In the genomic region with DNA sequence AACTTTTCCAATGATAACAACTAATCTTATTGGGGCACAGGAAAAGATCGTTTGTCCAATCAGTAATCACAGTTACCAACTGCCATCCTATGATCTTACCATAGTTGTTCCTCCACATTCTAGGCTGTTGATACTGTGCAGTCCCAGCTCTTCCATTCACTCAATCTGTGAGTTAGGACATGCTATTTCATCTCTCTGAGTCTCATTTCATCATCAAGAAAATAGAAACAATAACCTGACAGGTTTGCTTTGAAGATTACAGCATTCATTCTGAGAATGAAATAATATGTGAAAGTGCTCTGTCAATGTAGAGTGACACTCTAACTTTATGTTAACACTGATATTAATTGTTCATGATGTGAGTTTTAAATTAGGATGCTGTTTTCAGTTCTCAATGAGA, we compare ENCODE assay signal across 23 cellular contexts.
"Had no signal": no experiment of that assay in that cellular context is flagged by ENCODE, and none has a peak within 500 bp of the region (broad histone marks: within the 10 kb centered on the region; RNA-seq: fewer than 3 reads in every experiment).

No MANE protein-coding gene starts in this region.

- FAIRE-seq: HTR-8/SVneo had no signal

- ATAC-seq: PC-3, Right ventricle myocardium inferior, SK-N-SH treated with all-trans-retinoic acid at 6 μM for 48 hours had no signal

- H3K4me3 Mint-ChIP-seq: IgD-negative memory B cell had no signal

- DNase-seq: KBM-7, MM.1S, NCI-H1092 treated with DMSO at 0.1 percent for 48 hours, NCI-H1436, NCI-H187, NCI-H2029, NCI-H2081 treated with DMSO at 0.1 percent for 48 hours, NCI-H2171, NCI-H226, NCI-H446, NCI-H510A, NCI-H524 treated with DMSO at 0.1 percent for 48 hours, NCI-H69, NCI-H774, PC-3, Peyer's patch, SHP77 treated with DMSO at 0.1 percent for 48 hours, SJCRH30 had no signal

- H3K27ac ChIP-seq: HL-60, Peyer's patch, SJCRH30 had no signal

- H3K4me1 ChIP-seq: Peyer's patch, SJCRH30 had no signal

- H3K4me3 ChIP-seq: Peyer's patch, SJCRH30 had no signal

- H3K27me3 ChIP-seq: Peyer's patch, SJCRH30 had no signal

- H3K27ac Mint-ChIP-seq: IgD-negative memory B cell had no signal
